10 cellular contexts compared by ENCODE assay signal in the genomic region with DNA sequence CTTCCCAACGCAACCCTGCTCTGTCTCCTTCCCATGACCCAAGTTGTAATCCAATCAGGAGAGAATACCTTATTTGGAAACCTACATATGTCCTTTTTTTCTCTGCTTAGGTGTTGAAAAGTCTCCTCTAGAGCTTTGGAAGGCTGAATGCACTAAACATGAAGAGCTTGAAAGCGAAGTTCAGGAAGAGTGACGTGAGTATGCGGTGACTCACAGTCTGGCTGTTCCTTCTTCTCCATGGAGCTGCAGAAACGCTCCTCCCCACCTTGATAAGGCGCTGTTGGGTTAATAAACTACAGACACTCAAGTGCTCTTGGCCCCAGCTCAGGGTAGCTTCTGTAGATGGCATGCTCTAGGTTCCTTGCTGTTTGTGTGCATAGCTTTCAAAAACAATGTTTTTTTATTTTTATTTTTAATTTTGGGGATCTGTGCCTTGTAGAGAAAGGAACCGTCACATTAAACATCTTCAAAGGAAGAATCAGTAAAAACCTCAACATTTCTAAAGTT. TPM values are rescaled to one million over a fixed set of nuclear protein-coding genes. Genes with fewer than 3 reads are reported as not detected.
DNase-seq lines count a peak whose midpoint lies in the region; ATAC-seq and TF ChIP-seq lines count a peak whose summit lies in the region.
"Had no signal": no experiment of that assay in that cellular context is flagged by ENCODE, and none has a peak within 500 bp of the region (broad histone marks: within the 10 kb centered on the region; RNA-seq: fewer than 3 reads in every experiment).

No MANE protein-coding gene starts in this region.

- TF ChIP-seq CTCF in endodermal cell (conservative IDR thresholded peaks at IDR 0.05): no peak
- TF ChIP-seq CTCF in natural killer cell (IDR thresholded peaks at IDR 0.05): no peak

- H3K9me3 ChIP-seq in endodermal cell (ENCODE audit: control insufficient read depth, low read length): peaks cover 5% of the 10 kb centered on the region
- no peaks in the 10 kb centered on the region for H3K9me3 ChIP-seq in mesodermal cell (ENCODE audit: control insufficient read depth, low read length)
- H3K9me3 ChIP-seq: esophagus muscularis mucosa had no signal

- in situ Hi-C loops in G401 (cut with HindIII; ENCODE audit: low sequenced_read_pairs): no loop called here

- intact Hi-C loops in natural killer cell (cut with micrococcal nuclease): no loop called here

- peaks cover 2% of the 10 kb centered on the region for H3K9me3 Mint-ChIP-seq in endodermal cell
- H3K9me3 Mint-ChIP-seq in natural killer cell: no peaks in the 10 kb centered on the region

- H3K27me3 Mint-ChIP-seq in endodermal cell (ENCODE audit: insufficient read depth) (no peaks in the 10 kb centered on the region), natural killer cell (ENCODE audit: low read depth in 2 of 2) (peaks cover 4 to 7% of the 10 kb centered on the region in 2 donors)

- H3K36me3 Mint-ChIP-seq in endodermal cell (ENCODE audit: low read depth) (peaks cover 36% of the 10 kb centered on the region), natural killer cell (no peaks in the 10 kb centered on the region)

- peak overlapping the region; percentile 97 for H3K27ac Mint-ChIP-seq in endodermal cell
- no peak overlapping the region for H3K27ac Mint-ChIP-seq in natural killer cell

- H3K27ac ChIP-seq in endodermal cell (ENCODE audit: low read depth, low read length): peak overlapping the region; percentile 80
- peak overlapping the region; percentile 95 for H3K27ac ChIP-seq in mesodermal cell (ENCODE audit: low read depth, low read length, severe bottlenecking)

- peaks cover 58% of the 10 kb centered on the region for H3K4me1 Mint-ChIP-seq in endodermal cell
- H3K4me1 Mint-ChIP-seq in natural killer cell: no peaks in the 10 kb centered on the region

- H3K4me3 Mint-ChIP-seq in endodermal cell (peak overlapping the region; percentile 42), natural killer cell (no peak overlapping the region)

- H3K36me3 ChIP-seq in endodermal cell (ENCODE audit: control insufficient read depth, insufficient read depth, low read length) (peaks cover 41% of the 10 kb centered on the region), mesodermal cell (ENCODE audit: control insufficient read depth, insufficient read depth, low read length) (peaks cover 58% of the 10 kb centered on the region)

- no peaks in the 10 kb centered on the region for H3K27me3 ChIP-seq in endodermal cell (ENCODE audit: control insufficient read depth, insufficient read depth, low read length, poor library complexity, severe bottlenecking)
- H3K27me3 ChIP-seq: esophagus muscularis mucosa had no signal

- WGBS in endodermal cell (ENCODE audit: insufficient coverage in 1 of 2, insufficient read length in 1 of 2), 2 experiments: 46 to 57% methylated on average over 6 to 7 of the region's 7 CpGs
- WGBS in mesodermal cell (ENCODE audit: insufficient coverage in 2 of 2), 2 experiments: 28 to 61% methylated on average over 2 to 4 of the region's 7 CpGs

- H3K4me1 ChIP-seq in endodermal cell (ENCODE audit: control insufficient read depth, insufficient read depth, low read length): peaks cover 21% of the 10 kb centered on the region
- peaks cover 40% of the 10 kb centered on the region for H3K4me1 ChIP-seq in mesodermal cell (ENCODE audit: control insufficient read depth, insufficient read depth, low read length, poor library complexity, severe bottlenecking)

- no peak for ATAC-seq in natural killer cell

- peak overlapping the region; percentile 74 for H3K4me3 ChIP-seq in endodermal cell (ENCODE audit: low read length)
- H3K4me3 ChIP-seq in mesodermal cell (ENCODE audit: extremely low read depth, insufficient read depth, low read length, poor library complexity, severe bottlenecking): no peak overlapping the region
- H3K4me3 ChIP-seq: esophagus muscularis mucosa had no signal

- no peak overlapping the region for H3K9ac ChIP-seq in endodermal cell (ENCODE audit: extremely low read depth, low read length, poor library complexity, severe bottlenecking)

- DNase-seq in AG08395 (ENCODE audit: low spot score) (peak; percentile 63), NCI-H2227 (lab: John Stamatoyannopoulos, UW; ENCODE audit: unreplicated experiment) (peak; percentile 69), endodermal cell (peak; percentile 77), AML-193 (lab: John Stamatoyannopoulos, UW) (no peak), natural killer cell (no peak), G401 (ENCODE audit: low spot score) (no peak)
- DNase-seq in activated effector memory CD4-positive, alpha-beta T cell treated with Interleukin-2 at 50 U/mL for 16 hours: no peak
- DNase-seq: NCI-H446 treated with DMSO at 0.1 percent for 48 hours had no signal

RNA-seq across cellular contexts. Expression of a gene that starts 30.7 kb away (rescaled TPM):
- total RNA-seq in endodermal cell: 10 to 100 TPM; 66.6 to 87.5 TPM
- polyA plus RNA-seq in endodermal cell (2013, experiment 1 of 2): 68.8 TPM
- polyA plus RNA-seq in endodermal cell (2013, experiment 2 of 2): 63.3 TPM
- polyA plus RNA-seq in mesodermal cell (2013, experiment 1 of 2): 76.7 TPM
- 79.3 TPM for polyA plus RNA-seq in mesodermal cell (2013, experiment 2 of 2)
- 1 to 10 TPM in 2 of 3 donors, under 1 TPM in 1; 0.40 to 2.9 (median 2.8) TPM for total RNA-seq in natural killer cell
- total RNA-seq in G401 (2014; rRNA removed; shearing (Covaris generic)): 20.0 and 25.5 TPM in 2 replicates

Comparison
In these comparisons a context has a peak if more than half of its experiments do, and no peak if none do; other contexts are left out.
1. DNase-seq: peak in AG08395 (single experiment), NCI-H2227 (single experiment) and endodermal cell (single experiment); none in activated effector memory CD4-positive, alpha-beta T cell treated with Interleukin-2 at 50 U/mL for 16 hours (single experiment), AML-193 (0 of 2), natural killer cell (single experiment) and G401 (single experiment).